Comparison of ENCODE assay signal across 8 cellular contexts in genomic region chr12:990649-991349, GRCh38. TPM values are rescaled to one million over a fixed set of nuclear protein-coding genes. Genes with fewer than 3 reads are reported as not detected.
A peak's percentile ranks its signal among the peaks of the same experiment; 100 is the strongest.
DNase-seq lines count a peak whose midpoint lies in the region; ATAC-seq and TF ChIP-seq lines count a peak whose summit lies in the region.

ERC1 (plus strand) TSS chr12:991223; CDS start chr12:1027904, 36,681 bp downstream.

- H3K27ac ChIP-seq in Karpas-422 (ENCODE audit: low read length) (no peak within 1 kb of the TSS), stomach (peak within 1 kb of the TSS; percentile 93 to 98 (median 97))

- H3K4me2 ChIP-seq in Karpas-422 (ENCODE audit: low read depth, low read length, poor library complexity, severe bottlenecking) = peak within 1 kb of the TSS; percentile 98

- H3K27me3 ChIP-seq in Karpas-422 (ENCODE audit: low read length) (no peaks in the 10 kb centered on the region), stomach (no peaks in the 10 kb centered on the region)

- peaks cover 4% of the 10 kb centered on the region for H4K20me1 ChIP-seq in Karpas-422 (ENCODE audit: insufficient read depth, low read depth, low read length)

- peak within 1 kb of the TSS; percentile 88 for H3K9ac ChIP-seq in Karpas-422 (ENCODE audit: low read length)

- no peak for TF ChIP-seq EP300 in stomach (IDR thresholded peaks at IDR 0.05)

- 0 to 2% (median 0%) methylated on average over 9 to 76 of the region's 91 CpGs for WGBS in stomach, 5 donors

- H3K27me3 Mint-ChIP-seq in neural crest cell (ENCODE audit: low read depth) = peaks cover 29% of the 10 kb centered on the region

- peak; percentile 89 for TF ChIP-seq POLR2A in Raji (IDR thresholded peaks at IDR 0.05; ENCODE audit: insufficient read depth, low read depth, low read length)
- TF ChIP-seq POLR2A in stomach (IDR thresholded peaks at IDR 0.05) = peak in 2 of 4 donors; percentile 19 to 22

- H3K27ac Mint-ChIP-seq in neural crest cell (ENCODE audit: unreplicated experiment) = peak within 1 kb of the TSS; percentile 85

- H3K36me3 ChIP-seq in Karpas-422 (ENCODE audit: insufficient read depth, low read length) (no peaks in the 10 kb centered on the region), stomach (no peaks in the 10 kb centered on the region)

- H3K9me2 ChIP-seq in Karpas-422 (replicated peaks; ENCODE audit: insufficient read depth, low read length) = no peaks in the 10 kb centered on the region

- ATAC-seq in GM21723 (IDR thresholded peaks at IDR 0.05; ENCODE audit: unreplicated experiment) = peak; percentile 87

- H3K79me2 ChIP-seq in Karpas-422 (ENCODE audit: low read length) = 0 out of 2 replicates have a peak, but pooled peaks cover 3% of the 10 kb centered on the region

- H3K4me1 ChIP-seq in Karpas-422 (ENCODE audit: low read length) (peaks cover 33% of the 10 kb centered on the region), stomach (peaks cover 30 to 63% (median 48%) of the 10 kb centered on the region in 4 donors)

- peak within 1 kb of the TSS; percentile 97 for H2AFZ ChIP-seq in Karpas-422 (ENCODE audit: low read length)

- no peak for TF ChIP-seq CTCF in foreskin fibroblast (IDR thresholded peaks at IDR 0.05; ENCODE audit: low read depth, low read length)
- no peak for TF ChIP-seq CTCF in neural crest cell (conservative IDR thresholded peaks at IDR 0.05)
- TF ChIP-seq CTCF in stomach (IDR thresholded peaks at IDR 0.05) = no peak

- peak; percentile 89 for DNase-seq in DMS53 treated with DMSO at 0.1 percent for 48 hours (lab: John Stamatoyannopoulos, UW; ENCODE audit: unreplicated experiment)
- peak; percentile 91 for DNase-seq in Karpas-422
- DNase-seq in activated gamma-delta T cell treated with anti-CD3 and anti-CD28 coated beads, Interleukin-2, amount 50 U/mL, for 16 hours (ENCODE audit: low read depth) = peak; percentile 70
- DNase-seq in foreskin fibroblast = peak; percentile 83 to 94
- peak; percentile 85 for DNase-seq in neural crest cell (ENCODE audit: low read depth, low spot score)
- DNase-seq in stomach = peak; percentile 91

- H3K4me1 Mint-ChIP-seq in neural crest cell = peaks cover 37% of the 10 kb centered on the region

- H3K4me3 ChIP-seq in Karpas-422 (ENCODE audit: low read length) (peak within 1 kb of the TSS; percentile 78), foreskin fibroblast (ENCODE audit: low read depth in 1 of 2, low read length in 2 of 2) (peak within 1 kb of the TSS; percentile 83), stomach (peak within 1 kb of the TSS; percentile 76 to 98 (median 88))

- no peaks in the 10 kb centered on the region for H3K9me3 Mint-ChIP-seq in neural crest cell

- intact Hi-C loops in stomach (cut with DNase I; ENCODE audit: low total_unique reads) = no loop called here

- H3K36me3 Mint-ChIP-seq in neural crest cell (ENCODE audit: low read depth) = no peaks in the 10 kb centered on the region

- peak within 1 kb of the TSS; percentile 95 for H3K4me3 Mint-ChIP-seq in neural crest cell

- no peaks in the 10 kb centered on the region for H3K9me3 ChIP-seq in Karpas-422 (ENCODE audit: low read length)
- H3K9me3 ChIP-seq in stomach = no peaks in the 10 kb centered on the region

RNA-seq across cellular contexts. Expression of gene ERC1, which starts in this region (rescaled TPM):
- total RNA-seq in Karpas-422 (2014; rRNA removed; shearing (Covaris generic); ENCODE audit: low replicate concordance) = 20.3 and 30.3 TPM in 2 replicates
- total RNA-seq in neural crest cell = 37.9 and 38.9 TPM in 2 replicates
- total RNA-seq in stomach = 10 to 100 TPM; 47.1 to 69.4 (median 57.9) TPM
- polyA plus RNA-seq in stomach = 1 to 10 TPM; 3.8 to 8.3 (median 5.7) TPM
